In genomic region chr1:212558665-212559480, GRCh38 we compare ENCODE assay signal across 8 cellular contexts. TPM values are rescaled to one million over a fixed set of nuclear protein-coding genes. Genes with fewer than 3 reads are reported as not detected.
DNase-seq lines count a peak whose midpoint lies in the region; FAIRE-seq lines count a peak whose summit lies in the region.

No MANE protein-coding gene starts in this region.

- H3K27me3 ChIP-seq in MG63 (no peaks in the 10 kb centered on the region), neuronal stem cell (ENCODE audit: control insufficient read depth in 3 of 3, insufficient read depth in 3 of 3, low read depth in 1 of 3, low read length in 3 of 3) (peaks cover 0 to 7% (median 0%) of the 10 kb centered on the region in 3 experiments)

- WGBS in neuronal stem cell (ENCODE audit: extremely low coverage in 2 of 2, insufficient read length in 2 of 2, insufficient replicate concordance in 1 of 2), 2 donors = no CpG with 5 or more reads among the region's 64 CpGs

- H2BK15ac ChIP-seq in neuronal stem cell (ENCODE audit: low read length) = peak overlapping the region; percentile 79

- H3K4me3 ChIP-seq in MG63 (peak overlapping the region; percentile 65), neuronal stem cell (ENCODE audit: low read length in 2 of 2) (peak overlapping the region; percentile 28 to 82)

- H2BK12ac ChIP-seq in neuronal stem cell (ENCODE audit: low read length) = no peak overlapping the region

- H3K4me1 ChIP-seq in neuronal stem cell (ENCODE audit: control insufficient read depth in 2 of 2, insufficient read depth in 1 of 2, low read depth in 1 of 2, low read length in 2 of 2) = peaks cover 2 to 3% of the 10 kb centered on the region in 2 donors

- peak overlapping the region; percentile 71 for H2AFZ ChIP-seq in neuronal stem cell (ENCODE audit: low read length)

- no peak overlapping the region for H3K14ac ChIP-seq in neuronal stem cell (ENCODE audit: low read length)

- H2AK5ac ChIP-seq in neuronal stem cell (ENCODE audit: low read depth, low read length) = peak overlapping the region; percentile 6

- H3K23ac ChIP-seq in neuronal stem cell (ENCODE audit: low read depth, low read length, poor library complexity) = peak overlapping the region; percentile 95

- peak overlapping the region; percentile 35 for H2BK120ac ChIP-seq in neuronal stem cell (ENCODE audit: low read depth, low read length)

- no peak overlapping the region for H4K8ac ChIP-seq in neuronal stem cell (ENCODE audit: low read depth, low read length)

- peak overlapping the region; percentile 23 for H3K4ac ChIP-seq in neuronal stem cell (ENCODE audit: low read length)

- H3K36me3 ChIP-seq in MG63 (no peaks in the 10 kb centered on the region), neuronal stem cell (replicated peaks in 1 of 2; ENCODE audit: control insufficient read depth in 2 of 2, insufficient read depth in 2 of 2, low read length in 2 of 2) (no peaks in the 10 kb centered on the region)

- no peak overlapping the region for H2BK5ac ChIP-seq in neuronal stem cell (ENCODE audit: low read length)

- FAIRE-seq in frontal cortex (lab: Jason Lieb, UNC) = no peak

- H3K9me3 ChIP-seq in MG63 (no peaks in the 10 kb centered on the region), neuronal stem cell (replicated peaks in 1 of 2; ENCODE audit: control insufficient read depth in 2 of 2, insufficient read depth in 1 of 2, low read depth in 1 of 2, low read length in 2 of 2) (peaks cover 0 to 3% of the 10 kb centered on the region in 2 donors)

- H3K4me2 ChIP-seq in neuronal stem cell (ENCODE audit: insufficient read depth, low read length, poor library complexity, severe bottlenecking) = peak overlapping the region; percentile 92

- H3K18ac ChIP-seq in neuronal stem cell (ENCODE audit: low read length) = peak overlapping the region; percentile 97

- H3K9ac ChIP-seq in neuronal stem cell (ENCODE audit: low read depth, low read length, poor library complexity) = peak overlapping the region; percentile 68

- H4K91ac ChIP-seq in neuronal stem cell (ENCODE audit: low read depth, low read length, poor library complexity) = no peak overlapping the region

- no peak overlapping the region for H3K27ac ChIP-seq in neuronal stem cell (replicated peaks; ENCODE audit: low read length)

- H3K79me1 ChIP-seq in neuronal stem cell (ENCODE audit: low read depth, low read length) = no peaks in the 10 kb centered on the region

- peak; percentile 98 for DNase-seq in GM03348 (ENCODE audit: low spot score)
- DNase-seq in HCEC 1CT = peak; percentile 89
- DNase-seq in MG63 = peak; percentile 87
- DNase-seq in SIG-M5 treated with dmso at 0.1 percent for 504 hours (lab: John Stamatoyannopoulos, UW; ENCODE audit: unreplicated experiment) = peak; percentile 89
- DNase-seq in activated naive CD4-positive, alpha-beta T cell treated with Interleukin-2 at 50 U/mL for 16 hours = peak; percentile 88
- DNase-seq in frontal cortex (ENCODE audit: low spot score in 2 of 2) = peak; percentile 90 to 92
- DNase-seq in neuronal stem cell (ENCODE audit: low spot score) = peak; percentile 87
- DNase-seq in stromal cell of bone marrow (ENCODE audit: low read depth) = peak; percentile 81

RNA-seq across cellular contexts. Expression of gene ATF3, which starts 49.7 kb away (rescaled TPM):
- total RNA-seq in MG63 (2014; rRNA removed; shearing (Covaris generic); ENCODE audit: low replicate concordance) = 0.99 and 7.4 TPM in 2 replicates
- total RNA-seq in frontal cortex = 1.6 TPM
- polyA plus RNA-seq in neuronal stem cell (2013, experiment 1 of 2) = 12.5 TPM
- 11.3 TPM for polyA plus RNA-seq in neuronal stem cell (2013, experiment 2 of 2)
